In genomic region chr2:117856415-117857210, GRCh38 we compare ENCODE assay signal across 14 cellular contexts.
DNase-seq lines count a peak whose midpoint lies in the region; ATAC-seq and TF ChIP-seq lines count a peak whose summit lies in the region.
"Had no signal": no experiment of that assay in that cellular context is flagged by ENCODE, and none has a peak within 500 bp of the region (broad histone marks: within the 10 kb centered on the region; RNA-seq: fewer than 3 reads in every experiment).

No MANE protein-coding gene starts in this region.

- H3K36me3 ChIP-seq in brain microvascular endothelial cell (replicated peaks): no peaks in the 10 kb centered on the region
- H3K36me3 ChIP-seq: ascending aorta had no signal

- TF ChIP-seq EP300 in Ishikawa (IDR thresholded peaks at IDR 0.05; ENCODE audit: borderline replicate concordance): no peak

- peak; percentile 81 for DNase-seq in AG09309 (ENCODE audit: low read depth)
- peak; percentile 91 for DNase-seq in brain microvascular endothelial cell
- peak; percentile 95 for DNase-seq in kidney glomerular epithelial cell (lab: John Stamatoyannopoulos, UW)
- no peak for DNase-seq in hippocampal formation (lab: John Stamatoyannopoulos, UW)
- DNase-seq in activated gamma-delta T cell treated with Interleukin-2 at 50 U/mL for 16 hours: no peak
- DNase-seq in germinal center (ENCODE audit: low spot score): no peak
- DNase-seq: activated CD8-positive, alpha-beta memory T cell treated with anti-CD3 and anti-CD28 coated beads for 24 hours; KBM-7; naive thymus-derived CD4-positive, alpha-beta T cell; NCI-H345; stimulated activated CD4-positive, alpha-beta T cell treated with anti-CD3 and anti-CD28 coated beads, Interleukin-2, amount 100 ng/mL, for 24 hours had no signal

- in situ Hi-C loops in brain microvascular endothelial cell (cut with HindIII; ENCODE audit: low pct_ligation_motif_present, low sequenced_read_pairs): no loop called here

- no peak for TF ChIP-seq RAD21 in Ishikawa (IDR thresholded peaks at IDR 0.05; ENCODE audit: low read depth)

- peak overlapping the region; percentile 71 for H3K27ac ChIP-seq in brain microvascular endothelial cell
- H3K27ac ChIP-seq: ascending aorta had no signal

- H3K27me3 ChIP-seq in brain microvascular endothelial cell (replicated peaks): no peaks in the 10 kb centered on the region
- H3K27me3 ChIP-seq: ascending aorta had no signal

- H3K4me3 ChIP-seq in AG09309 (ENCODE audit: control insufficient read depth, low read depth, low read length): no peak overlapping the region
- no peak overlapping the region for H3K4me3 ChIP-seq in brain microvascular endothelial cell (ENCODE audit: low read depth, low read length)
- H3K4me3 ChIP-seq: ascending aorta had no signal

- no peak for ATAC-seq in HG03175 (IDR thresholded peaks at IDR 0.05; ENCODE audit: unreplicated experiment)
- ATAC-seq: naive thymus-derived CD4-positive, alpha-beta T cell had no signal

- TF ChIP-seq CTCF in AG09309 (IDR thresholded peaks at IDR 0.05; ENCODE audit: control insufficient read depth, insufficient read depth, low read depth, low read length, missing control alignments) (no peak), brain microvascular endothelial cell (IDR thresholded peaks at IDR 0.05; ENCODE audit: low read depth, low read length, missing control alignments) (no peak)

TF ChIP-seq in Ishikawa, 13 proteins besides CTCF, POLR2A, EP300 and RAD21:
- TF ChIP-seq MAX (IDR thresholded peaks at IDR 0.05) (no peak), CEBPB (IDR thresholded peaks at IDR 0.05) (no peak), NFIC (IDR thresholded peaks at IDR 0.05) (peak; percentile 13; the same call in 1 of the 2 replicates)

Comparison
In these comparisons a context has a peak if more than half of its experiments do, and no peak if none do; other contexts are left out.
1. DNase-seq: peak in AG09309 (single experiment), brain microvascular endothelial cell (single experiment) and kidney glomerular epithelial cell (single experiment); none in hippocampal formation (0 of 2), activated gamma-delta T cell treated with Interleukin-2 at 50 U/mL for 16 hours (single experiment) and germinal center (single experiment).